8 cellular contexts compared by ENCODE assay signal in genomic region chr2:96868555-96869280, GRCh38. TPM values are rescaled to one million over a fixed set of nuclear protein-coding genes. Genes with fewer than 3 reads are reported as not detected.
DNase-seq lines count a peak whose midpoint lies in the region; ATAC-seq and TF ChIP-seq lines count a peak whose summit lies in the region.

No MANE protein-coding gene starts in this region.

- ATAC-seq in HG02642 (IDR thresholded peaks at IDR 0.05; ENCODE audit: poor library complexity, unreplicated experiment) (peak; percentile 51), lung (ENCODE audit: insufficient read depth, low FRiP score) (peak; percentile 51)

- peak; percentile 87 for DNase-seq in GM10248 (ENCODE audit: extremely low spot score)
- peak; percentile 67 for DNase-seq in NCI-H2227 treated with DMSO at 0.1 percent for 48 hours (lab: John Stamatoyannopoulos, UW)
- peak; percentile 26 to 35 for DNase-seq in activated CD4-positive, alpha-beta T cell treated with anti-CD3 and anti-CD28 coated beads, Interleukin-2, amount 50 U/mL, for 4 hours
- peak; percentile 26 to 53 (median 35) for DNase-seq in effector memory CD4-positive, alpha-beta T cell
- DNase-seq in lung (ENCODE audit: low spot score), result peak; percentile 84
- DNase-seq in stimulated activated CD8-positive, alpha-beta memory T cell treated with anti-CD3 and anti-CD28 coated beads, Interleukin-4, amount 100 ng/mL, for 24 hours (ENCODE audit: low read depth), result peak; percentile 51
- no peak for DNase-seq in HPDE6-E6E7 (ENCODE audit: extremely low spot score)

- peak; percentile 52 for TF ChIP-seq CTCF in GM10248 (IDR thresholded peaks at IDR 0.05; ENCODE audit: control extremely low read depth, extremely low read depth, low read depth, missing control alignments)
- no peak for TF ChIP-seq CTCF in lung (IDR thresholded peaks at IDR 0.05; ENCODE audit: control extremely low read depth, extremely low read depth)

- no peaks in the 10 kb centered on the region for H3K27me3 ChIP-seq in effector memory CD4-positive, alpha-beta T cell (replicated peaks; ENCODE audit: control insufficient read depth, insufficient read depth, low read length, poor library complexity, severe bottlenecking)
- no peaks in the 10 kb centered on the region for H3K27me3 ChIP-seq in lung (ENCODE audit: control insufficient read depth, insufficient read depth)

- H3K27ac ChIP-seq in effector memory CD4-positive, alpha-beta T cell (ENCODE audit: insufficient read depth, low read length, poor library complexity, severe bottlenecking), result peak overlapping the region; percentile 81
- H3K27ac ChIP-seq in lung (ENCODE audit: low read depth in 1 of 2, low read length in 1 of 2), result peak overlapping the region; percentile 90 to 94

- no peaks in the 10 kb centered on the region for H3K9me3 ChIP-seq in effector memory CD4-positive, alpha-beta T cell (ENCODE audit: control insufficient read depth, low read length)
- H3K9me3 ChIP-seq in lung (ENCODE audit: control insufficient read depth in 2 of 2, insufficient read depth in 1 of 2, low read length in 1 of 2), result no peaks in the 10 kb centered on the region

- WGBS in lung, 2 donors, result 1 to 2% methylated on average over 36 to 76 of the region's 76 CpGs

- POLR2A ChIA-PET in GM10248 (lab: Yijun Ruan, JAX), result no interaction called here

- H3K4me1 ChIP-seq in effector memory CD4-positive, alpha-beta T cell (ENCODE audit: control insufficient read depth, insufficient read depth, low read length, poor library complexity, severe bottlenecking), result peaks cover 41% of the 10 kb centered on the region
- peaks cover 0 to 22% of the 10 kb centered on the region in 2 donors for H3K4me1 ChIP-seq in lung (ENCODE audit: control insufficient read depth in 2 of 2, insufficient read depth in 2 of 2, low read length in 2 of 2)

- H3K4me3 ChIP-seq in effector memory CD4-positive, alpha-beta T cell (ENCODE audit: insufficient read depth, low read depth, low read length, poor library complexity, severe bottlenecking), result peak overlapping the region; percentile 96
- H3K4me3 ChIP-seq in lung, result peak overlapping the region; percentile 68

- peaks cover 32% of the 10 kb centered on the region for H3K36me3 ChIP-seq in effector memory CD4-positive, alpha-beta T cell (ENCODE audit: control insufficient read depth, insufficient read depth, low read length)
- peaks cover 0 to 27% of the 10 kb centered on the region in 2 donors for H3K36me3 ChIP-seq in lung (ENCODE audit: control insufficient read depth in 2 of 2, insufficient read depth in 2 of 2, low read length in 2 of 2)

- CTCF ChIA-PET in GM10248 (lab: Yijun Ruan, JAX), result interaction anchor here (0.8 to 4.4 kb wide), 22 partner anchors 8 to 461 kb away, joined by 3 to 45 read pairs (median 4); partner anchors contain the start of genes ANKRD39 and CNNM4

RNA-seq across cellular contexts. Expression of gene SEMA4C, which starts 1.2 kb away (rescaled TPM):
- 10 to 100 TPM; 34.7 to 42.0 TPM for total RNA-seq in lung
- polyA plus RNA-seq in lung, result 10 to 100 TPM; 18.8 to 23.0 TPM

RNA-seq across cellular contexts. Expression of gene ANKRD39, which starts 10.9 kb away (rescaled TPM):
- 10 to 100 TPM in 1 of 2 donors, 1 to 10 TPM in 1; 7.4 to 16.9 TPM for total RNA-seq in lung
- 10 to 100 TPM; 15.5 to 15.7 TPM for polyA plus RNA-seq in lung

RNA-seq across cellular contexts. Expression of gene ANKRD23, which starts 24.9 kb away (rescaled TPM):
- 1 to 10 TPM; 6.4 to 6.9 TPM for total RNA-seq in lung
- 1 to 10 TPM; 1.5 to 2.4 TPM for polyA plus RNA-seq in lung

RNA-seq across cellular contexts. Expression of gene CNNM3, which starts 52.6 kb away (rescaled TPM):
- 10 to 100 TPM; 21.7 to 31.4 TPM for total RNA-seq in lung
- 1 to 10 TPM; 7.2 to 7.6 TPM for polyA plus RNA-seq in lung
